ENCODE assay signal across 11 cellular contexts in genomic region chr19:18559685-18560084, GRCh38. TPM values are rescaled to one million over a fixed set of nuclear protein-coding genes. Genes with fewer than 3 reads are reported as not detected.
DNase-seq lines count a peak whose midpoint lies in the region; ATAC-seq, FAIRE-seq and TF ChIP-seq lines count a peak whose summit lies in the region.
"Had no signal": no experiment of that assay in that cellular context is flagged by ENCODE, and none has a peak within 500 bp of the region (broad histone marks: within the 10 kb centered on the region; RNA-seq: fewer than 3 reads in every experiment).

No MANE protein-coding gene starts in this region.

- peak overlapping the region; percentile 98 for H3K27ac ChIP-seq in CD4-positive, alpha-beta memory T cell (ENCODE audit: low read depth, low read length)
- H3K27ac ChIP-seq in GM12878 (ENCODE audit: control insufficient read depth, insufficient read depth) (no peak overlapping the region), neural progenitor cell (no peak overlapping the region), suprapubic skin (no peak overlapping the region)

- peak overlapping the region; percentile 54 to 96 (median 94) for H3K27ac Mint-ChIP-seq in CD4-positive, alpha-beta memory T cell
- H3K27ac Mint-ChIP-seq in neural progenitor cell = no peak overlapping the region

- no peak for TF ChIP-seq RAD21 in GM12878 (IDR thresholded peaks at IDR 0.05; ENCODE audit: insufficient read depth, low read depth, low read length)

- 19% methylated on average over 2 of the region's 5 CpGs for WGBS in GM12878 (ENCODE audit: insufficient coverage, insufficient replicate concordance, low lambda C conversion rate, missing lambda C conversion rate)
- 60% methylated on average over 5 of the region's 5 CpGs for WGBS in suprapubic skin

- peaks cover 9 to 35% (median 17%) of the 10 kb centered on the region in 4 donors for H3K4me1 Mint-ChIP-seq in CD4-positive, alpha-beta memory T cell
- peaks cover 8% of the 10 kb centered on the region for H3K4me1 Mint-ChIP-seq in neural progenitor cell

- no TSS peak for BruUV-seq in GM12878 (replicated peaks; lab: Mats Ljungman, UMichigan)

- peak overlapping the region; percentile 100 for H3K9ac ChIP-seq in Loucy (ENCODE audit: low read depth, low read length, poor library complexity, severe bottlenecking)
- peak overlapping the region; percentile 89; the same call in 1 of the 2 replicates for H3K9ac ChIP-seq in GM12878 (ENCODE audit: control insufficient read depth, insufficient read depth, low read length)
- no peak overlapping the region for H3K9ac ChIP-seq in neural progenitor cell

- peaks cover 4% of the 10 kb centered on the region; the same call in 1 of the 2 replicates for H3F3A ChIP-seq in Loucy (ENCODE audit: low read depth)
- peaks cover 20% of the 10 kb centered on the region for H3F3A ChIP-seq in neural progenitor cell (ENCODE audit: low read depth)

- no peak overlapping the region for H3K4me3 ChIP-seq in CD4-positive, alpha-beta memory T cell (ENCODE audit: low read length in 2 of 2)
- H3K4me3 ChIP-seq in Loucy (ENCODE audit: low read length, poor library complexity, severe bottlenecking) (peak overlapping the region; percentile 99), GM12878 (peak overlapping the region; percentile 95; the same call in 1 of the 2 replicates), neural progenitor cell (no peak overlapping the region), suprapubic skin (no peak overlapping the region)

- H3K36me3 ChIP-seq in CD4-positive, alpha-beta memory T cell (ENCODE audit: insufficient read depth, low read length) = peaks cover 18% of the 10 kb centered on the region
- H3K36me3 ChIP-seq in Loucy (ENCODE audit: insufficient read depth, low read length) (peaks cover 12% of the 10 kb centered on the region; the same call in 1 of the 2 replicates), GM12878 (ENCODE audit: control insufficient read depth in 2 of 2, insufficient read depth in 2 of 2, low read length in 1 of 2) (peaks cover 8 to 10% of the 10 kb centered on the region in 2 experiments; a peak in 3 of 4 replicates), neural progenitor cell (no peaks in the 10 kb centered on the region), suprapubic skin (peaks cover 26% of the 10 kb centered on the region)

- POLR2A ChIA-PET in CD4-positive, alpha-beta memory T cell (lab: Charles Lee; ENCODE audit: partially characterized antibody) = interaction anchor here (3.5 to 7.9 kb wide), 3 partner anchors 10 to 30 kb away, joined by 56 to 97 read pairs (median 81); partner anchors contain the start of genes FKBP8, REX1BD and UBA52
- POLR2A ChIA-PET in GM12878 (lab: Charles Lee) = interaction anchor here (0.6 to 7.5 kb wide), 7 partner anchors 10 to 41 kb away, joined by 3 to 79 read pairs (median 40); partner anchors contain the start of genes ELL, FKBP8, REX1BD and UBA52

- H3K79me2 ChIP-seq in Loucy (ENCODE audit: insufficient read depth, low read length) = peaks cover 33% of the 10 kb centered on the region
- H3K79me2 ChIP-seq in GM12878 (ENCODE audit: control insufficient read depth, insufficient read depth, low read length) = peaks cover 32% of the 10 kb centered on the region
- peaks cover 29% of the 10 kb centered on the region for H3K79me2 ChIP-seq in neural progenitor cell (ENCODE audit: low read depth)

- in situ Hi-C loops in GM12878 (cut with MboI) = no loop called here

- FAIRE-seq in GM12878 (lab: Jason Lieb, UNC) = peak; percentile 23

- intact Hi-C loops in CD4-positive, alpha-beta memory T cell (cut with micrococcal nuclease) = no loop called here
- intact Hi-C loops in GM12878 (cut with micrococcal nuclease; ENCODE audit: unreplicated experiment) = no loop called here

- no peak for TF ChIP-seq POLR2A in GM12878 (IDR thresholded peaks at IDR 0.05; ENCODE audit: low read depth, low read length)
- no peak for TF ChIP-seq POLR2A in suprapubic skin (IDR thresholded peaks at IDR 0.05)

- H3K4me2 ChIP-seq in Loucy (ENCODE audit: low read depth, low read length, poor library complexity, severe bottlenecking) (peak overlapping the region; percentile 99), GM12878 (ENCODE audit: control insufficient read depth, insufficient read depth) (peak overlapping the region; percentile 82), neural progenitor cell (no peak overlapping the region)

- no peak for DNase-seq in CD4-positive, alpha-beta memory T cell
- DNase-seq in GM12878 (ENCODE audit: low read depth, low spot score) (no peak), neural progenitor cell (ENCODE audit: low spot score) (no peak), NCI-H128 (lab: John Stamatoyannopoulos, UW; ENCODE audit: unreplicated experiment) (no peak), SHP77 treated with DMSO at 0.1 percent for 48 hours (lab: John Stamatoyannopoulos, UW) (no peak), suprapubic skin (ENCODE audit: low spot score in 2 of 2) (no peak)
- DNase-seq in stimulated activated CD4-positive, alpha-beta T cell treated with anti-CD3 and anti-CD28 coated beads, Interleukin-2, amount 100 ng/mL, for 48 hours = no peak
- DNase-seq: activated CD4-positive, CD25-positive, alpha-beta regulatory T cell treated with anti-CD3 and anti-CD28 coated beads, Interleukin-2, amount 50 U/mL, for 72 hours; DMS53; NCI-H2227 treated with DMSO at 0.1 percent for 48 hours had no signal

- H3K9me2 ChIP-seq in Loucy (replicated peaks; ENCODE audit: low read depth, low read length) = no peaks in the 10 kb centered on the region

- peak overlapping the region in 7 of 8 donors; percentile 38 to 97 (median 91) for H3K4me3 Mint-ChIP-seq in CD4-positive, alpha-beta memory T cell
- peak overlapping the region; percentile 94 for H3K4me3 Mint-ChIP-seq in neural progenitor cell

- H3K36me3 Mint-ChIP-seq in CD4-positive, alpha-beta memory T cell = peaks cover 12 to 30% of the 10 kb centered on the region in 2 donors
- peaks cover 6% of the 10 kb centered on the region for H3K36me3 Mint-ChIP-seq in neural progenitor cell

- H4K20me1 ChIP-seq in Loucy (ENCODE audit: insufficient read depth, low read length, poor library complexity, severe bottlenecking) = peaks cover 9% of the 10 kb centered on the region
- H4K20me1 ChIP-seq in GM12878 (ENCODE audit: control insufficient read depth, insufficient read depth) = no peaks in the 10 kb centered on the region
- peaks cover 9% of the 10 kb centered on the region for H4K20me1 ChIP-seq in neural progenitor cell (ENCODE audit: low read depth)

- peaks cover 25% of the 10 kb centered on the region for H3K4me1 ChIP-seq in CD4-positive, alpha-beta memory T cell (ENCODE audit: insufficient read depth, low read length)
- H3K4me1 ChIP-seq in Loucy (ENCODE audit: insufficient read depth, low read length, poor library complexity, severe bottlenecking) = peaks cover 17% of the 10 kb centered on the region
- no peaks in the 10 kb centered on the region for H3K4me1 ChIP-seq in GM12878 (ENCODE audit: control insufficient read depth, insufficient read depth, low read length)
- no peaks in the 10 kb centered on the region for H3K4me1 ChIP-seq in neural progenitor cell
- H3K4me1 ChIP-seq in suprapubic skin = peaks cover 19% of the 10 kb centered on the region

- TF ChIP-seq CTCF in Loucy (conservative IDR thresholded peaks at IDR 0.05; ENCODE audit: low read length) = no peak
- TF ChIP-seq CTCF in GM12878 (IDR thresholded peaks at IDR 0.05 in 2 of 3, conservative IDR thresholded peaks at IDR 0.05 in 1 of 3; ENCODE audit: control insufficient read depth in 2 of 3, extremely low read depth in 1 of 3, insufficient read depth in 1 of 3, low read depth in 3 of 3, low read length in 3 of 3) = no peak
- TF ChIP-seq CTCF in neural progenitor cell (IDR thresholded peaks at IDR 0.05) = no peak
- no peak for TF ChIP-seq CTCF in suprapubic skin (IDR thresholded peaks at IDR 0.05)

- no peaks in the 10 kb centered on the region for H3K27me3 ChIP-seq in CD4-positive, alpha-beta memory T cell (ENCODE audit: insufficient read depth, low read length)
- H3K27me3 ChIP-seq in Loucy (ENCODE audit: insufficient read depth, low read length, poor library complexity, severe bottlenecking) (no peaks in the 10 kb centered on the region), GM12878 (replicated peaks in 1 of 2; ENCODE audit: control insufficient read depth in 2 of 2, insufficient read depth in 2 of 2, low read length in 1 of 2) (no peaks in the 10 kb centered on the region), neural progenitor cell (no peaks in the 10 kb centered on the region), suprapubic skin (no peaks in the 10 kb centered on the region)

- CTCF ChIA-PET in CD4-positive, alpha-beta memory T cell (lab: Charles Lee; ENCODE audit: partially characterized antibody) = interaction anchor here (1.0 to 4.5 kb wide), 3 partner anchors 39 to 97 kb away, joined by 4 to 29 read pairs (median 5); partner anchors contain the start of gene ELL
- CTCF ChIA-PET in GM12878 (lab: Yijun Ruan, JAX) = interaction anchor here (3.8 to 5.6 kb wide), 3 partner anchors 16 to 40 kb away, joined by 26 to 35 read pairs (median 33); partner anchors contain the start of genes ELL, FKBP8 and REX1BD

- ATAC-seq in GM12878 = no peak

- SMC1A ChIA-PET in GM12878 (lab: Charles Lee; ENCODE audit: uncharacterized antibody, unreplicated experiment) = interaction anchor here (0.7 to 4.8 kb wide), 5 partner anchors 12 to 123 kb away, joined by 3 to 29 read pairs (median 19); partner anchors contain the start of genes ELL, FKBP8 and UBA52

- H2AFZ ChIP-seq in Loucy (ENCODE audit: low read length) (no peak overlapping the region), GM12878 (ENCODE audit: control insufficient read depth, low read depth, low read length) (no peak overlapping the region), neural progenitor cell (replicated peaks) (no peak overlapping the region)

- H3K27me3 Mint-ChIP-seq in CD4-positive, alpha-beta memory T cell = no peaks in the 10 kb centered on the region
- no peaks in the 10 kb centered on the region for H3K27me3 Mint-ChIP-seq in neural progenitor cell (ENCODE audit: insufficient read depth, low read depth)

- RAD21 ChIA-PET in GM12878 (lab: Charles Lee; ENCODE audit: unreplicated experiment) = interaction anchor here (0.9 to 7.1 kb wide), 4 partner anchors 12 to 115 kb away, joined by 3 to 39 read pairs (median 27); partner anchors contain the start of genes FKBP8, REX1BD and UBA52

- no peaks in the 10 kb centered on the region for H3K9me3 ChIP-seq in CD4-positive, alpha-beta memory T cell (ENCODE audit: control insufficient read depth in 1 of 2, low read length in 2 of 2)
- H3K9me3 ChIP-seq in Loucy (ENCODE audit: insufficient read depth, low read depth, low read length) (no peaks in the 10 kb centered on the region), GM12878 (replicated peaks; ENCODE audit: control insufficient read depth, insufficient read depth, low read length) (no peaks in the 10 kb centered on the region), neural progenitor cell (ENCODE audit: low read depth) (no peaks in the 10 kb centered on the region), suprapubic skin (no peaks in the 10 kb centered on the region)

- TF ChIP-seq EP300 in GM12878 (IDR thresholded peaks at IDR 0.05; ENCODE audit: borderline replicate concordance in 1 of 2, control insufficient read depth in 1 of 2, low read depth in 2 of 2, low read length in 2 of 2) = no peak
- no peak for TF ChIP-seq EP300 in suprapubic skin (IDR thresholded peaks at IDR 0.05)

- H3K9me3 Mint-ChIP-seq in CD4-positive, alpha-beta memory T cell = no peaks in the 10 kb centered on the region
- H3K9me3 Mint-ChIP-seq in neural progenitor cell = no peaks in the 10 kb centered on the region

RNA-seq across cellular contexts. Expression of gene KXD1, which starts 2.0 kb away (rescaled TPM):
- total RNA-seq in CD4-positive, alpha-beta memory T cell = 10 to 100 TPM; 95.3 to 95.6 TPM
- 10 to 100 TPM; 88.8 to 94.3 TPM for polyA plus RNA-seq in CD4-positive, alpha-beta memory T cell
- total RNA-seq in GM12878 (2013; cell fraction: nucleolus; rRNA removed) = 63.6 and 63.9 TPM in 2 replicates
- 116 and 128 TPM in 2 replicates for total RNA-seq in GM12878 (2014; rRNA removed)
- 75.5 and 82.0 TPM in 2 replicates for total RNA-seq in GM12878 (2014; rRNA removed; fragmentation: Illumina TruSeq; extraction: Trizol)
- 109 and 111 TPM in 2 replicates for total RNA-seq in GM12878 (2021)
- polyA plus RNA-seq in GM12878 (2011; ENCODE audit: low read depth) = 63.3 TPM
- 67.3 and 130 TPM in 2 replicates for polyA plus RNA-seq in GM12878 (2011; rRNA removed)
- 191 and 223 TPM in 2 replicates for polyA plus RNA-seq in GM12878 (2011; cell fraction: cytosol; rRNA removed)
- polyA plus RNA-seq in GM12878 (2011; cell fraction: nucleus; rRNA removed) = 161 and 189 TPM in 2 replicates
- polyA plus RNA-seq in GM12878 (2012) = 111 and 123 TPM in 2 replicates
- polyA plus RNA-seq in GM12878 (2014; fragmentation: Illumina TruSeq; extraction: Trizol) = 91.4 and 151 TPM in 2 replicates
- polyA plus RNA-seq in GM12878 (2014; fragmentation: Nextera tagmentation; extraction: Ambion mirVana) = 10 to 100 TPM; 27.5 to 44.9 TPM
- polyA plus RNA-seq in GM12878 (2014; rRNA removed) = 193 and 209 TPM in 2 replicates
- polyA plus RNA-seq in GM12878 (2016; fragmentation: Nextera tagmentation; extraction: Ambion mirVana) = 100 to 1,000 TPM; 182 to 191 TPM
- 68.5 and 130 TPM in 2 replicates for polyA minus RNA-seq in GM12878 (2011; rRNA and poly(A)+ RNA removed)
- 52.8 and 63.2 TPM in 2 replicates for polyA minus RNA-seq in GM12878 (2011; cell fraction: cytosol; rRNA and poly(A)+ RNA removed)
- 18.9 and 32.5 TPM in 2 replicates for polyA minus RNA-seq in GM12878 (2011; cell fraction: nucleus; rRNA and poly(A)+ RNA removed)
- 82.7 and 151 TPM in 2 replicates for total RNA-seq in neural progenitor cell (ENCODE audit: low replicate concordance)
- 100 to 1,000 TPM in 1 of 4 donors, 10 to 100 TPM in 3; 72.4 to 107 (median 89.4) TPM for total RNA-seq in suprapubic skin

RNA-seq across cellular contexts. Expression of gene UBA52, which starts 12.0 kb away (rescaled TPM):
- 1,000 to 10,000 TPM; 1,962 to 1,978 TPM for total RNA-seq in CD4-positive, alpha-beta memory T cell
- 1,000 to 10,000 TPM; 1,135 to 1,692 TPM for polyA plus RNA-seq in CD4-positive, alpha-beta memory T cell
- 129 and 132 TPM in 2 replicates for total RNA-seq in GM12878 (2013; cell fraction: nucleolus; rRNA removed)
- 1,493 and 1,661 TPM in 2 replicates for total RNA-seq in GM12878 (2014; rRNA removed)
- 1,429 and 1,442 TPM in 2 replicates for total RNA-seq in GM12878 (2014; rRNA removed; fragmentation: Illumina TruSeq; extraction: Trizol)
- 1,629 and 1,678 TPM in 2 replicates for total RNA-seq in GM12878 (2021)
- polyA plus RNA-seq in GM12878 (2011; ENCODE audit: low read depth) = 10,819 TPM
- 910 and 1,613 TPM in 2 replicates for polyA plus RNA-seq in GM12878 (2011; rRNA removed)
- polyA plus RNA-seq in GM12878 (2011; cell fraction: cytosol; rRNA removed) = 3,476 and 4,794 TPM in 2 replicates
- 839 and 898 TPM in 2 replicates for polyA plus RNA-seq in GM12878 (2011; cell fraction: nucleus; rRNA removed)
- polyA plus RNA-seq in GM12878 (2012) = 3,669 and 4,620 TPM in 2 replicates
- 2,280 and 2,392 TPM in 2 replicates for polyA plus RNA-seq in GM12878 (2014; fragmentation: Illumina TruSeq; extraction: Trizol)
- 1,000 to 10,000 TPM; 2,192 to 2,288 TPM for polyA plus RNA-seq in GM12878 (2014; fragmentation: Nextera tagmentation; extraction: Ambion mirVana)
- 2,186 and 2,597 TPM in 2 replicates for polyA plus RNA-seq in GM12878 (2014; rRNA removed)
- polyA plus RNA-seq in GM12878 (2016; fragmentation: Nextera tagmentation; extraction: Ambion mirVana) = 1,000 to 10,000 TPM; 1,131 to 1,180 TPM
- polyA minus RNA-seq in GM12878 (2011; rRNA and poly(A)+ RNA removed) = 1,757 and 2,399 TPM in 2 replicates
- 394 and 436 TPM in 2 replicates for polyA minus RNA-seq in GM12878 (2011; cell fraction: cytosol; rRNA and poly(A)+ RNA removed)
- polyA minus RNA-seq in GM12878 (2011; cell fraction: nucleus; rRNA and poly(A)+ RNA removed) = 157 and 251 TPM in 2 replicates
- total RNA-seq in neural progenitor cell (ENCODE audit: low replicate concordance) = 625 and 768 TPM in 2 replicates
- 1,000 to 10,000 TPM in 1 of 4 donors, 100 to 1,000 TPM in 3; 405 to 1,087 (median 865) TPM for total RNA-seq in suprapubic skin

RNA-seq across cellular contexts. Expression of gene FKBP8, which starts 16.3 kb away (rescaled TPM):
- total RNA-seq in CD4-positive, alpha-beta memory T cell = 100 to 1,000 TPM; 231 to 249 TPM
- polyA plus RNA-seq in CD4-positive, alpha-beta memory T cell = 100 to 1,000 TPM in 1 of 2 donors, 10 to 100 TPM in 1; 82.4 to 130 TPM
- 50.6 and 53.1 TPM in 2 replicates for total RNA-seq in GM12878 (2013; cell fraction: nucleolus; rRNA removed)
- total RNA-seq in GM12878 (2014; rRNA removed) (157 and 192 TPM in 2 replicates), GM12878 (2014; rRNA removed; fragmentation: Illumina TruSeq; extraction: Trizol) (59.8 and 66.4 TPM in 2 replicates), GM12878 (2021) (204 and 205 TPM in 2 replicates), neural progenitor cell (ENCODE audit: low replicate concordance) (115 and 418 TPM in 2 replicates), suprapubic skin (100 to 1,000 TPM; 194 to 217 (median 203) TPM)
- polyA plus RNA-seq in GM12878 (2011; ENCODE audit: low read depth) = 74.1 TPM
- polyA plus RNA-seq in GM12878 (2011; rRNA removed) (62.3 and 116 TPM in 2 replicates), GM12878 (2014; fragmentation: Illumina TruSeq; extraction: Trizol) (4.2 and 39.7 TPM in 2 replicates), GM12878 (2014; fragmentation: Nextera tagmentation; extraction: Ambion mirVana) (1 to 10 TPM in 1 of 2 experiments, under 1 TPM in 1; 0.13 to 1.1 TPM), GM12878 (2014; rRNA removed) (143 and 172 TPM in 2 replicates), GM12878 (2016; fragmentation: Nextera tagmentation; extraction: Ambion mirVana) (100 to 1,000 TPM in 1 of 2 experiments, 10 to 100 TPM in 1; 90.1 to 101 TPM)
- polyA plus RNA-seq in GM12878 (2011; cell fraction: cytosol; rRNA removed) = 212 and 258 TPM in 2 replicates
- 200 and 207 TPM in 2 replicates for polyA plus RNA-seq in GM12878 (2011; cell fraction: nucleus; rRNA removed)
- 209 and 231 TPM in 2 replicates for polyA plus RNA-seq in GM12878 (2012)
- polyA minus RNA-seq in GM12878 (2011; rRNA and poly(A)+ RNA removed) = 71.0 and 163 TPM in 2 replicates
- polyA minus RNA-seq in GM12878 (2011; cell fraction: cytosol; rRNA and poly(A)+ RNA removed) = 101 and 104 TPM in 2 replicates
- polyA minus RNA-seq in GM12878 (2011; cell fraction: nucleus; rRNA and poly(A)+ RNA removed) = 33.4 and 45.1 TPM in 2 replicates

RNA-seq across cellular contexts. Expression of gene REX1BD, which starts 28.9 kb away (rescaled TPM):
- 100 to 1,000 TPM; 150 to 154 TPM for total RNA-seq in CD4-positive, alpha-beta memory T cell
- polyA plus RNA-seq in CD4-positive, alpha-beta memory T cell = 100 to 1,000 TPM; 148 to 156 TPM
- total RNA-seq in GM12878 (2013; cell fraction: nucleolus; rRNA removed) = 15.2 and 18.7 TPM in 2 replicates
- total RNA-seq in GM12878 (2014; rRNA removed) (49.7 and 57.8 TPM in 2 replicates), GM12878 (2014; rRNA removed; fragmentation: Illumina TruSeq; extraction: Trizol) (6.4 and 7.1 TPM in 2 replicates), GM12878 (2021) (58.2 and 62.7 TPM in 2 replicates), neural progenitor cell (ENCODE audit: low replicate concordance) (41.7 and 105 TPM in 2 replicates), suprapubic skin (10 to 100 TPM; 77.0 to 86.7 (median 82.6) TPM)
- polyA plus RNA-seq in GM12878 (2011; ENCODE audit: low read depth) = 15.2 TPM
- polyA plus RNA-seq in GM12878 (2011; rRNA removed) (7.8 and 12.1 TPM in 2 replicates), GM12878 (2014; fragmentation: Illumina TruSeq; extraction: Trizol) (1.8 and 3.1 TPM in 2 replicates), GM12878 (2014; fragmentation: Nextera tagmentation; extraction: Ambion mirVana) (1 to 10 TPM; 1.1 to 3.3 TPM), GM12878 (2014; rRNA removed) (64.4 and 84.2 TPM in 2 replicates), GM12878 (2016; fragmentation: Nextera tagmentation; extraction: Ambion mirVana) (100 to 1,000 TPM in 1 of 2 experiments, 10 to 100 TPM in 1; 88.9 to 101 TPM)
- polyA plus RNA-seq in GM12878 (2011; cell fraction: cytosol; rRNA removed) = 23.9 and 40.8 TPM in 2 replicates
- polyA plus RNA-seq in GM12878 (2011; cell fraction: nucleus; rRNA removed) = 74.8 and 100 TPM in 2 replicates
- polyA plus RNA-seq in GM12878 (2012) = 40.7 and 41.1 TPM in 2 replicates
- polyA minus RNA-seq in GM12878 (2011; rRNA and poly(A)+ RNA removed) = 0.80 and 1.7 TPM in 2 replicates
- polyA minus RNA-seq in GM12878 (2011; cell fraction: cytosol; rRNA and poly(A)+ RNA removed) = 3.6 and 8.6 TPM in 2 replicates
- polyA minus RNA-seq in GM12878 (2011; cell fraction: nucleus; rRNA and poly(A)+ RNA removed) = 4.7 and 6.4 TPM in 2 replicates

RNA-seq across cellular contexts. Expression of gene ELL, which starts 37.8 kb away (rescaled TPM):
- 10 to 100 TPM; 34.9 to 35.9 TPM for total RNA-seq in CD4-positive, alpha-beta memory T cell
- 10 to 100 TPM in 1 of 2 donors, 1 to 10 TPM in 1; 6.5 to 16.7 TPM for polyA plus RNA-seq in CD4-positive, alpha-beta memory T cell
- total RNA-seq in GM12878 (2013; cell fraction: nucleolus; rRNA removed) = 31.6 and 39.3 TPM in 2 replicates
- 11.7 and 13.1 TPM in 2 replicates for total RNA-seq in GM12878 (2014; rRNA removed)
- total RNA-seq in GM12878 (2014; rRNA removed; fragmentation: Illumina TruSeq; extraction: Trizol) = 3.8 and 5.1 TPM in 2 replicates
- total RNA-seq in GM12878 (2021) = 19.7 and 25.0 TPM in 2 replicates
- 4.6 TPM for polyA plus RNA-seq in GM12878 (2011; ENCODE audit: low read depth)
- polyA plus RNA-seq in GM12878 (2011; rRNA removed) = 2.4 and 4.6 TPM in 2 replicates
- polyA plus RNA-seq in GM12878 (2011; cell fraction: cytosol; rRNA removed) = 6.1 and 9.0 TPM in 2 replicates
- 23.5 and 30.6 TPM in 2 replicates for polyA plus RNA-seq in GM12878 (2011; cell fraction: nucleus; rRNA removed)
- 13.5 and 16.7 TPM in 2 replicates for polyA plus RNA-seq in GM12878 (2012)
- 0.87 and 3.6 TPM in 2 replicates for polyA plus RNA-seq in GM12878 (2014; fragmentation: Illumina TruSeq; extraction: Trizol)
- under 1 TPM; 0.91 to 0.98 TPM for polyA plus RNA-seq in GM12878 (2014; fragmentation: Nextera tagmentation; extraction: Ambion mirVana)
- 13.8 and 16.8 TPM in 2 replicates for polyA plus RNA-seq in GM12878 (2014; rRNA removed)
- 10 to 100 TPM; 21.2 to 21.6 TPM for polyA plus RNA-seq in GM12878 (2016; fragmentation: Nextera tagmentation; extraction: Ambion mirVana)
- polyA minus RNA-seq in GM12878 (2011; rRNA and poly(A)+ RNA removed) = 5.9 and 12.4 TPM in 2 replicates
- 4.8 and 10.7 TPM in 2 replicates for polyA minus RNA-seq in GM12878 (2011; cell fraction: cytosol; rRNA and poly(A)+ RNA removed)
- polyA minus RNA-seq in GM12878 (2011; cell fraction: nucleus; rRNA and poly(A)+ RNA removed) = 7.1 and 13.3 TPM in 2 replicates
- 2.9 and 9.8 TPM in 2 replicates for total RNA-seq in neural progenitor cell (ENCODE audit: low replicate concordance)
- 10 to 100 TPM; 27.0 to 59.5 (median 36.9) TPM for total RNA-seq in suprapubic skin

Comparison
In these comparisons a context has a peak if more than half of its experiments do, and no peak if none do; other contexts are left out.
1. H3K4me3 ChIP-seq: peak in Loucy (single experiment) and GM12878 (single experiment); none in CD4-positive, alpha-beta memory T cell (0 of 2), neural progenitor cell (single experiment) and suprapubic skin (single experiment).